ENCODE assay signal across 14 cellular contexts in the genomic region with DNA sequence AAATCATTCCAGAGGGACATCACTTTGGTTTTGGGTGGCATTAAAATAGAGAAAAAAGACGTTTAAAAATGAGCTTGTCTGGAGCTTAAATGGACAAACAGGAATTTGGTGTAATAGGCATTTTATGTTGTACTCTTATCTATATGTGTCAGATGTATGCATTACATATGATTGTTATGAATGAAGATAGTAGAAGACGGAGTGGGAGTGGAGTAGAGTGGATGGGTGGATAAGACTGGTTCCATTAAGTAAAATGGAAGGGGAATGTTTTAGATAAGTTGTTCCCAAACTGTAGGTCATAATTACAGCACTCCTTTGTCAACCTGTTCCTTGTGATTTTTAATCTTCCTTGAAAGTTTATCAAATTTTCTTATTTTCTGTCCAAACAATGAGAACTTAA. TPM values are rescaled to one million over a fixed set of nuclear protein-coding genes. Genes with fewer than 3 reads are reported as not detected.
DNase-seq lines count a peak whose midpoint lies in the region; TF ChIP-seq lines count a peak whose summit lies in the region.
"Had no signal": no experiment of that assay in that cellular context is flagged by ENCODE, and none has a peak within 500 bp of the region (broad histone marks: within the 10 kb centered on the region; RNA-seq: fewer than 3 reads in every experiment).

No MANE protein-coding gene starts in this region.

- H3K4me1 Mint-ChIP-seq in CD4-positive, alpha-beta memory T cell, result peaks cover 44 to 79% (median 61%) of the 10 kb centered on the region in 4 donors
- peaks cover 22 to 54% (median 47%) of the 10 kb centered on the region in 3 donors for H3K4me1 Mint-ChIP-seq in IgD-negative memory B cell
- H3K4me1 Mint-ChIP-seq in brain, result peaks cover 31% of the 10 kb centered on the region
- H3K4me1 Mint-ChIP-seq in nephron progenitor cell, result peaks cover 13% of the 10 kb centered on the region

- peak overlapping the region; percentile 98 to 100 (median 100) for H3K27ac Mint-ChIP-seq in CD4-positive, alpha-beta memory T cell
- peak overlapping the region; percentile 90 to 100 (median 99) for H3K27ac Mint-ChIP-seq in IgD-negative memory B cell
- peak overlapping the region in 2 of 5 experiments; percentile 95 to 98 for H3K27ac Mint-ChIP-seq in brain
- H3K27ac Mint-ChIP-seq in nephron progenitor cell, result no peak overlapping the region

- no peak overlapping the region for H3K27ac ChIP-seq in CD4-positive, alpha-beta memory T cell (ENCODE audit: low read depth, low read length)

- no peaks in the 10 kb centered on the region for H3K27me3 Mint-ChIP-seq in CD4-positive, alpha-beta memory T cell
- no peaks in the 10 kb centered on the region for H3K27me3 Mint-ChIP-seq in IgD-negative memory B cell
- H3K27me3 Mint-ChIP-seq in brain, result peaks cover 11% of the 10 kb centered on the region
- peaks cover 7% of the 10 kb centered on the region for H3K27me3 Mint-ChIP-seq in nephron progenitor cell (ENCODE audit: low read depth, poor library complexity)
- H3K27me3 Mint-ChIP-seq: stimulated activated naive B cell treated with anti-CD40 and anti-IgM and Interleukin-4, amounts not matched to agents 10 μg/mL and 1 μg/mL and 100 μg/mL, for 72 hours had no signal

- intact Hi-C loops in CD4-positive, alpha-beta memory T cell (cut with micrococcal nuclease), result loop anchor here (5.0 to 10.0 kb wide), 2 partner anchors 60 to 1257 kb away; a partner anchor contains a TSS

- peaks cover 21 to 34% of the 10 kb centered on the region in 2 donors for H3K36me3 Mint-ChIP-seq in CD4-positive, alpha-beta memory T cell
- H3K36me3 Mint-ChIP-seq in IgD-negative memory B cell, result peaks cover 8% of the 10 kb centered on the region
- peaks cover 19% of the 10 kb centered on the region for H3K36me3 Mint-ChIP-seq in brain
- H3K36me3 Mint-ChIP-seq in nephron progenitor cell (ENCODE audit: low read depth), result peaks cover 41% of the 10 kb centered on the region

- TF ChIP-seq CTCF in brain (conservative IDR thresholded peaks at IDR 0.05), result no peak
- no peak for TF ChIP-seq CTCF in nephron progenitor cell (IDR thresholded peaks at IDR 0.05)

- H3K36me3 ChIP-seq in CD4-positive, alpha-beta memory T cell (ENCODE audit: insufficient read depth, low read length), result no peaks in the 10 kb centered on the region
- H3K36me3 ChIP-seq: Peyer's patch, prostate gland had no signal

- peaks cover 0 to 11% (median 0%) of the 10 kb centered on the region in 8 donors for H3K9me3 Mint-ChIP-seq in CD4-positive, alpha-beta memory T cell
- H3K9me3 Mint-ChIP-seq in IgD-negative memory B cell (peaks cover 0 to 7% (median 4%) of the 10 kb centered on the region in 3 donors), brain (peaks cover 13 to 25% (median 19%) of the 10 kb centered on the region in 5 experiments), nephron progenitor cell (peaks cover 52% of the 10 kb centered on the region)

- H3K4me3 Mint-ChIP-seq in CD4-positive, alpha-beta memory T cell, result peak overlapping the region in 7 of 8 donors; percentile 88 to 99 (median 96)
- H3K4me3 Mint-ChIP-seq in IgD-negative memory B cell, result peak overlapping the region in 3 of 4 donors; percentile 19 to 100 (median 97)
- H3K4me3 Mint-ChIP-seq in brain, result peak overlapping the region; percentile 83 to 91 (median 91)
- H3K4me3 Mint-ChIP-seq in nephron progenitor cell, result peak overlapping the region; percentile 83

- no peaks in the 10 kb centered on the region for H3K9me3 ChIP-seq in CD4-positive, alpha-beta memory T cell (ENCODE audit: control insufficient read depth in 1 of 2, low read length in 2 of 2)
- H3K9me3 ChIP-seq: Peyer's patch, prostate gland had no signal

- no peak for DNase-seq in CD4-positive, alpha-beta memory T cell
- DNase-seq in nephron progenitor cell (no peak), NCI-H2227 treated with DMSO at 0.1 percent for 48 hours (lab: John Stamatoyannopoulos, UW) (no peak), AG08395 (ENCODE audit: low spot score) (no peak), NCI-H446 (lab: John Stamatoyannopoulos, UW) (no peak)
- DNase-seq in activated CD4-positive, CD25-positive, alpha-beta regulatory T cell treated with anti-CD3 and anti-CD28 coated beads, Interleukin-2, amount 50 U/mL, for 72 hours, result no peak
- DNase-seq: effector CD8-positive, alpha-beta T cell; Peyer's patch; stimulated activated CD4-positive, alpha-beta T cell treated with anti-CD3 and anti-CD28 coated beads, Interleukin-2, amount 100 ng/mL, for 24 hours had no signal

- CTCF ChIA-PET in CD4-positive, alpha-beta memory T cell (lab: Charles Lee; ENCODE audit: partially characterized antibody), result interaction anchor here (1.7 kb wide), 1 partner anchor 30 kb away, joined by 6 read pairs; no protein-coding TSS in a partner anchor

- peaks cover 34% of the 10 kb centered on the region for H3K4me1 ChIP-seq in CD4-positive, alpha-beta memory T cell (ENCODE audit: insufficient read depth, low read length)
- H3K4me1 ChIP-seq: prostate gland had no signal

- POLR2A ChIA-PET in CD4-positive, alpha-beta memory T cell (lab: Charles Lee; ENCODE audit: partially characterized antibody), result interaction anchor here (2.8 to 3.5 kb wide), 2 partner anchors 26 to 31 kb away, joined by 17 to 27 read pairs; no protein-coding TSS in a partner anchor

- no peak overlapping the region for H3K4me3 ChIP-seq in CD4-positive, alpha-beta memory T cell (ENCODE audit: low read length in 2 of 2)
- H3K4me3 ChIP-seq: lung had no signal

- H3K27me3 ChIP-seq in CD4-positive, alpha-beta memory T cell (ENCODE audit: insufficient read depth, low read length), result no peaks in the 10 kb centered on the region
- H3K27me3 ChIP-seq: Peyer's patch had no signal

RNA-seq across cellular contexts. Expression of a gene that starts 1.9 kb away (rescaled TPM):
- 10 to 100 TPM; 83.9 to 88.4 TPM for total RNA-seq in CD4-positive, alpha-beta memory T cell
- 10 to 100 TPM; 56.9 to 57.7 TPM for polyA plus RNA-seq in CD4-positive, alpha-beta memory T cell
- polyA plus RNA-seq in IgD-negative memory B cell (67.5 TPM), brain (ENCODE audit: insufficient read depth, low read depth, low replicate concordance) (14.2 TPM)
